1 cellular context compared by ENCODE assay signal in genomic region chr7:98213296-98213873, GRCh38.
TF ChIP-seq lines count a peak whose summit lies in the region.

No MANE protein-coding gene starts in this region.

TF ChIP-seq in WTC11, 78 proteins besides CTCF, POLR2A, EP300 and RAD21 (continued from another document):
- no peak for TF ChIP-seq TCF7 (CRISPR knock-in tag; IDR thresholded peaks at IDR 0.05; ENCODE audit: low read depth)
TF ChIP-seq in WTC11: peak in this region for 0.
